In the genomic region with DNA sequence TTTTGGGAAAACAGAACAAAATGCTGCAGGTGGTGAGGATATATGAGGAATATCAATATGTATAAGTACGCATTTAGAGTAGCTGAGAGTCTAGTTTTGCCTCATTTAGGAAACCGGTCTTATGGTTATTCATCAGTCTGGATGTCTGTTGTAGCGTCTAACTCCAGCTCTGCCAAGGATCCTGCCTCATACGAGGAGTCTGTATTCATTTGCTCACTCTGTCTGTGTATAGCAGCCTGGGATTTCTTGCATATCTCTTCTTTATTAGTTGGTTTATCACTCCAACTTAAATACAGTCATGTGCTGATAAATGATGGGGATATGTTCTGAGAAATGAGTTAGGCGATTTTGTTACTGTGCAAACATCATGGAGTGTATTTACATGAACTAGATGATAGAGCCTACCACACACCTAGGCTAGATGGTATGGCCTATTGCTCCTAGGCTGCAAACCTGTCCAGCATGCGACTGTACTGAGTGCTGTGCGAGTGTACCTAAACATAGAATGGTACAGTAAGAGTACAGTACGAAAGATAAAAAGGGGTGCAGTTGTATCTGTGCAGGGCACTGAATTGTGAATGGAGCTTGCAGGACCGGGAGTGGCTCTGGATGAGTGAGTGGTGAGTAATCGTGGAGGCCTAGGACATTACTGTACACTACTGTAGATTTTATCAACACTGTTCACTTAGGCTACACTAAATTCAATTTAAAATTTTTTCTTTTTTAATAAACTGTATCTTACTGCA, we compare ENCODE assay signal across 11 cellular contexts.
A peak's percentile ranks its signal among the peaks of the same experiment; 100 is the strongest.
DNase-seq lines count a peak whose midpoint lies in the region; TF ChIP-seq lines count a peak whose summit lies in the region.
"Had no signal": no experiment of that assay in that cellular context is flagged by ENCODE, and none has a peak within 500 bp of the region (broad histone marks: within the 10 kb centered on the region; RNA-seq: fewer than 3 reads in every experiment).

No MANE protein-coding gene starts in this region.

- no peak overlapping the region for H3K27ac ChIP-seq in spleen

- intact Hi-C loops in spleen (cut with DNase I; ENCODE audit: low total_unique reads), result no loop called here

- TF ChIP-seq CTCF in BJ (IDR thresholded peaks at IDR 0.05; ENCODE audit: insufficient read depth, low read depth, low read length) (no peak), spleen (IDR thresholded peaks at IDR 0.05 in 8 of 11, conservative IDR thresholded peaks at IDR 0.05 in 3 of 11) (no peak)

- WGBS in spleen, 5 donors, result 86 to 97% (median 92%) methylated on average over 10 of the region's 10 CpGs

- H3K27me3 ChIP-seq in BJ (ENCODE audit: control insufficient read depth, insufficient read depth, low read length) (no peaks in the 10 kb centered on the region), spleen (replicated peaks in 1 of 7) (no peaks in the 10 kb centered on the region)

- peaks cover 0 to 1% (median 0%) of the 10 kb centered on the region in 8 donors for H3K9me3 ChIP-seq in spleen

- POLR2A ChIA-PET in BJ (lab: Charles Lee), result no interaction called here

- H3K4me1 ChIP-seq in spleen, result no peaks in the 10 kb centered on the region

- H3K36me3 ChIP-seq in BJ (ENCODE audit: control insufficient read depth, insufficient read depth, low read length) (no peaks in the 10 kb centered on the region), spleen (no peaks in the 10 kb centered on the region)

- TF ChIP-seq POLR2A in spleen (IDR thresholded peaks at IDR 0.05), result no peak

- CTCF ChIA-PET in BJ (lab: Yijun Ruan, JAX), result interaction anchor here (1.3 to 1.5 kb wide), 2 partner anchors 9 to 10 kb away, joined by 3 to 4 read pairs; no protein-coding TSS in a partner anchor

- H3K4me3 ChIP-seq in BJ (ENCODE audit: low read depth, low read length) (no peak overlapping the region), spleen (no peak overlapping the region)

- DNase-seq in BJ (ENCODE audit: low read depth) (peak; percentile 25), LHCN-M2 (ENCODE audit: low read depth) (peak; percentile 77), astrocyte of the hippocampus (ENCODE audit: low read depth, low spot score) (peak; percentile 63), kidney glomerular epithelial cell (lab: John Stamatoyannopoulos, UW) (peak; percentile 78), spleen (no peak), middle frontal gyrus (ENCODE audit: extremely low spot score, low spot score) (no peak), GM19240 (ENCODE audit: insufficient read length, low spot score) (no peak)
- no peak for DNase-seq in stimulated activated CD4-positive, alpha-beta T cell treated with anti-CD3 and anti-CD28 coated beads, Interleukin-4, amount 100 ng/mL, for 1 hour
- DNase-seq: activated T-cell treated with anti-CD3 and anti-CD28 coated beads, Interleukin-2, amount 50 U/mL, for 48 hours; nephron progenitor cell; stimulated activated CD4-positive, alpha-beta T cell treated with anti-CD3 and anti-CD28 coated beads, Interleukin-1b, Interleukin-23, amount 100 ng/mL, for 48 hours had no signal

Comparison
In these comparisons a context has a peak if more than half of its experiments do, and no peak if none do; other contexts are left out.
1. DNase-seq: peak in BJ (single experiment), LHCN-M2 (single experiment), astrocyte of the hippocampus (single experiment) and kidney glomerular epithelial cell (single experiment); none in stimulated activated CD4-positive, alpha-beta T cell treated with anti-CD3 and anti-CD28 coated beads, Interleukin-4, amount 100 ng/mL, for 1 hour (single experiment), spleen (single experiment), middle frontal gyrus (single experiment) and GM19240 (single experiment).